In genomic region chr10:18437486-18437885, GRCh38 we compare ENCODE assay signal across 29 cellular contexts.
A peak's percentile ranks its signal among the peaks of the same experiment; 100 is the strongest.
DNase-seq lines count a peak whose midpoint lies in the region; ATAC-seq, FAIRE-seq and TF ChIP-seq lines count a peak whose summit lies in the region.
"Had no signal": no experiment of that assay in that cellular context is flagged by ENCODE, and none has a peak within 500 bp of the region (broad histone marks: within the 10 kb centered on the region; RNA-seq: fewer than 3 reads in every experiment).

No MANE protein-coding gene starts in this region.

- H2AK5ac ChIP-seq in trophoblast cell (ENCODE audit: low read length), result no peak overlapping the region

- H3K79me1 ChIP-seq in trophoblast cell (ENCODE audit: low read length), result no peaks in the 10 kb centered on the region

- H3K23ac ChIP-seq in trophoblast cell (ENCODE audit: low read length), result no peak overlapping the region

- H3K36me3 ChIP-seq in heart left ventricle (no peaks in the 10 kb centered on the region), trophoblast cell (ENCODE audit: control insufficient read depth in 1 of 2, insufficient read depth in 2 of 2, low read length in 2 of 2) (no peaks in the 10 kb centered on the region), small intestine (ENCODE audit: control insufficient read depth in 2 of 2, insufficient read depth in 2 of 2, low read length in 2 of 2) (no peaks in the 10 kb centered on the region)
- H3K36me3 ChIP-seq: BE2C, neural progenitor cell, thoracic aorta had no signal

- H3K27ac ChIP-seq in heart left ventricle, result peak overlapping the region in 8 of 12 donors; percentile 12 to 92 (median 84)
- no peak overlapping the region for H3K27ac ChIP-seq in trophoblast cell (ENCODE audit: low read depth, low read length)
- H3K27ac ChIP-seq in dorsolateral prefrontal cortex, result peak overlapping the region in 8 of 59 donors; percentile 12 to 74 (median 34)
- no peak overlapping the region for H3K27ac ChIP-seq in small intestine (ENCODE audit: low read depth in 1 of 2, low read length in 1 of 2)
- H3K27ac ChIP-seq: hepatocyte, neural progenitor cell, parathyroid adenoma, thoracic aorta had no signal

- ATAC-seq in heart left ventricle, result no peak
- no peak for ATAC-seq in Right ventricle myocardium inferior
- ATAC-seq in HG03354 (IDR thresholded peaks at IDR 0.05; ENCODE audit: poor library complexity, severe bottlenecking, unreplicated experiment), result no peak
- ATAC-seq: activated T-cell treated with anti-CD3 and anti-CD28 coated beads, Interleukin-2, amount 50 U/mL, for 72 hours; left lobe of liver had no signal

- no peak overlapping the region for H3K4ac ChIP-seq in trophoblast cell (ENCODE audit: low read depth, low read length)

- no peak overlapping the region for H2AFZ ChIP-seq in trophoblast cell (ENCODE audit: insufficient read depth, low read length, poor library complexity)
- H2AFZ ChIP-seq: hepatocyte, neural progenitor cell, parathyroid adenoma had no signal

- peaks cover 0 to 30% (median 0%) of the 10 kb centered on the region in 12 donors for H3K4me1 ChIP-seq in heart left ventricle
- no peaks in the 10 kb centered on the region for H3K4me1 ChIP-seq in trophoblast cell (ENCODE audit: control insufficient read depth in 1 of 2, insufficient read depth in 2 of 2, low read length in 2 of 2)
- no peaks in the 10 kb centered on the region for H3K4me1 ChIP-seq in small intestine (ENCODE audit: control insufficient read depth in 2 of 2, insufficient read depth in 1 of 2, low read depth in 1 of 2, low read length in 1 of 2)
- H3K4me1 ChIP-seq: BE2C, neural progenitor cell, parathyroid adenoma had no signal

- H3K4me3 ChIP-seq in heart left ventricle, result no peak overlapping the region
- H3K4me3 ChIP-seq in LNCaP clone FGC (ENCODE audit: low read depth, low read length), result no peak overlapping the region
- no peak overlapping the region for H3K4me3 ChIP-seq in trophoblast cell (ENCODE audit: low read depth, low read length)
- H3K4me3 ChIP-seq in dorsolateral prefrontal cortex, result no peak overlapping the region
- H3K4me3 ChIP-seq in small intestine (ENCODE audit: low read depth in 1 of 2, low read length in 2 of 2), result no peak overlapping the region
- H3K4me3 ChIP-seq: hepatocyte, neural progenitor cell, thoracic aorta had no signal

- H3K27me3 ChIP-seq in heart left ventricle (no peaks in the 10 kb centered on the region), trophoblast cell (ENCODE audit: insufficient read depth, low read length) (no peaks in the 10 kb centered on the region), dorsolateral prefrontal cortex (no peaks in the 10 kb centered on the region), small intestine (ENCODE audit: control insufficient read depth in 2 of 2, insufficient read depth in 2 of 2, low read length in 2 of 2) (no peaks in the 10 kb centered on the region)
- H3K27me3 ChIP-seq: BE2C, hepatocyte, neural progenitor cell had no signal

- no peak overlapping the region for H3K18ac ChIP-seq in trophoblast cell (ENCODE audit: low read length)

- no peak overlapping the region for H2BK120ac ChIP-seq in trophoblast cell (ENCODE audit: insufficient read depth, low read length, poor library complexity)

- intact Hi-C loops in heart left ventricle (cut with DNase I), result no loop called here
- intact Hi-C loops in Right ventricle myocardium inferior (cut with DNase I), result no loop called here
- intact Hi-C loops in dorsolateral prefrontal cortex (cut with DNase I), result no loop called here

- no peak overlapping the region for H3K14ac ChIP-seq in trophoblast cell (ENCODE audit: low read length)

- no peak overlapping the region for H4K12ac ChIP-seq in trophoblast cell (ENCODE audit: low read depth, low read length)

- no peak overlapping the region for H2BK5ac ChIP-seq in trophoblast cell (ENCODE audit: low read depth, low read length, poor library complexity)

- no peak overlapping the region for H3K4me2 ChIP-seq in trophoblast cell (ENCODE audit: low read length)
- H3K4me2 ChIP-seq: hepatocyte, neural progenitor cell had no signal

- no peaks in the 10 kb centered on the region for H3K79me2 ChIP-seq in trophoblast cell (ENCODE audit: control insufficient read depth, insufficient read depth, low read length, poor library complexity)
- H3K79me2 ChIP-seq: hepatocyte, parathyroid adenoma had no signal

- no peak for DNase-seq in heart left ventricle
- no peak for DNase-seq in Right ventricle myocardium inferior (ENCODE audit: missing footprints)
- peak; percentile 10 for DNase-seq in LNCaP clone FGC (ENCODE audit: low read depth)
- DNase-seq in astrocyte of the hippocampus (ENCODE audit: low read depth, low spot score), result peak; percentile 13
- peak; percentile 25 to 63 for DNase-seq in trophoblast cell
- DNase-seq in dorsolateral prefrontal cortex, result no peak
- DNase-seq in small intestine, result no peak
- DNase-seq: ACHN; activated CD4-positive, alpha-beta T cell treated with anti-CD3 and anti-CD28 coated beads, Interleukin-2, amount 50 U/mL, for 4 hours; activated CD4-positive, CD25-positive, alpha-beta regulatory T cell; activated naive CD4-positive, alpha-beta T cell; activated T-cell treated with anti-CD3 and anti-CD28 coated beads, Interleukin-2, amount 50 U/mL, for 72 hours; BE2C; CD8-positive, alpha-beta memory T cell; effector memory CD4-positive, alpha-beta T cell; GF-D8; mesendoderm; NCI-H1105; NCI-H2029 treated with DMSO at 0.1 percent for 48 hours; Right ventricle myocardium superior; T-helper 1 cell had no signal

- 67 to 68% (median 67%) methylated on average over 5 of the region's 5 CpGs for WGBS in heart left ventricle, 4 donors
- no CpG with 5 or more reads among the region's 5 CpGs for WGBS in trophoblast cell (ENCODE audit: extremely low coverage, insufficient coverage, insufficient read length)
- 70 to 74% (median 72%) methylated on average over 5 of the region's 5 CpGs for WGBS in small intestine, 3 donors

- H2BK12ac ChIP-seq in trophoblast cell (ENCODE audit: low read length), result no peak overlapping the region

- no peak overlapping the region for H3K9ac ChIP-seq in trophoblast cell (ENCODE audit: low read length)
- H3K9ac ChIP-seq: neural progenitor cell, parathyroid adenoma had no signal

- H3K9me3 ChIP-seq in heart left ventricle, result no peaks in the 10 kb centered on the region
- H3K9me3 ChIP-seq in trophoblast cell (ENCODE audit: insufficient read depth, low read depth, low read length), result no peaks in the 10 kb centered on the region
- no peaks in the 10 kb centered on the region for H3K9me3 ChIP-seq in small intestine (ENCODE audit: control insufficient read depth, low read depth)
- H3K9me3 ChIP-seq: BE2C, thoracic aorta had no signal

- TF ChIP-seq CTCF in heart left ventricle (IDR thresholded peaks at IDR 0.05) (no peak), LNCaP clone FGC (IDR thresholded peaks at IDR 0.05; ENCODE audit: control insufficient read depth, extremely low read depth, insufficient read depth) (no peak), dorsolateral prefrontal cortex (IDR thresholded peaks at IDR 0.05 in 54 of 56, conservative IDR thresholded peaks at IDR 0.05 in 2 of 56; ENCODE audit: low read depth in 1 of 56, partially characterized antibody in 56 of 56) (no peak)

- FAIRE-seq in small intestine (lab: Jason Lieb, UNC), result no peak
- FAIRE-seq: colon, frontal cortex had no signal

- no peak for TF ChIP-seq POLR2A in heart left ventricle (IDR thresholded peaks at IDR 0.05)

- H4K91ac ChIP-seq in trophoblast cell (ENCODE audit: low read depth, low read length), result no peak overlapping the region

- H4K8ac ChIP-seq in trophoblast cell (ENCODE audit: low read depth, low read length), result no peak overlapping the region

Comparison
In these comparisons a context has a peak if more than half of its experiments do, and no peak if none do; other contexts are left out.
1. DNase-seq: peak in LNCaP clone FGC (single experiment), astrocyte of the hippocampus (single experiment) and trophoblast cell (2 of 2); none in heart left ventricle (0 of 5), Right ventricle myocardium inferior (single experiment), dorsolateral prefrontal cortex (0 of 10) and small intestine (single experiment).
2. H3K27ac ChIP-seq: peak in heart left ventricle (8 of 12); none in trophoblast cell (single experiment) and small intestine (0 of 2).